Comparison of ENCODE assay signal across 1 cellular context in genomic region chr7:20269726-20270125, GRCh38.
TF ChIP-seq lines count a peak whose summit lies in the region.

No MANE protein-coding gene starts in this region.

TF ChIP-seq in K562, 482 proteins besides CTCF, POLR2A, EP300 and RAD21 (continued from another document):
- no peak for TF ChIP-seq ZBTB33 (CRISPR knock-in tag; IDR thresholded peaks at IDR 0.05)
- no peak for TF ChIP-seq CBX3 (IDR thresholded peaks at IDR 0.05; ENCODE audit: borderline replicate concordance in 1 of 2, low read length in 2 of 2)
- no peak for TF ChIP-seq SP1 (CRISPR knock-in tag; IDR thresholded peaks at IDR 0.05)
- no peak for TF ChIP-seq CBFA2T3 (IDR thresholded peaks at IDR 0.05)
- TF ChIP-seq NR2F6 (CRISPR knock-in tag; IDR thresholded peaks at IDR 0.05) = no peak
